In genomic region chr5:119287547-119288073, GRCh38 we compare ENCODE assay signal across 8 cellular contexts.
DNase-seq lines count a peak whose midpoint lies in the region; ATAC-seq and TF ChIP-seq lines count a peak whose summit lies in the region.

No MANE protein-coding gene starts in this region.

- H3K4me3 Mint-ChIP-seq in T-cell, result peak overlapping the region; percentile 71 to 100 (median 78)

- peak overlapping the region; percentile 94 to 96 for H3K27ac Mint-ChIP-seq in T-cell

- peaks cover 27% of the 10 kb centered on the region for H3K36me3 Mint-ChIP-seq in T-cell

- peaks cover 0 to 4% (median 0%) of the 10 kb centered on the region in 3 donors for H3K9me3 Mint-ChIP-seq in T-cell

- POLR2A ChIA-PET in T-cell (lab: Charles Lee), result interaction anchor here (0.8 to 1.2 kb wide), 4 partner anchors 13 to 217 kb away, joined by 3 to 8 read pairs (median 4); partner anchors contain the start of genes DMXL1 (in 1 of the 2) and TNFAIP8 (in 1 of the 2)

- TF ChIP-seq CTCF in fibroblast of the aortic adventitia (IDR thresholded peaks at IDR 0.05; ENCODE audit: insufficient read depth, low read length), result no peak

- DNase-seq in T-cell (peak in 32 of 34 experiments; percentile 25 to 71 (median 50)), fibroblast of the aortic adventitia (ENCODE audit: low read depth) (peak; percentile 64), NCI-H2081 (lab: John Stamatoyannopoulos, UW) (no peak), amniotic stem cell (lab: John Stamatoyannopoulos, UW) (no peak), left lobe of liver (ENCODE audit: low spot score) (no peak), NOMO-1 treated with DMSO at 0.1 percent for 48 hours (lab: John Stamatoyannopoulos, UW; ENCODE audit: unreplicated experiment) (no peak)

- H3K4me1 Mint-ChIP-seq in T-cell, result peaks cover 98 to 100% (median 99%) of the 10 kb centered on the region in 3 donors

- peak; percentile 40 for ATAC-seq in GM18508 (IDR thresholded peaks at IDR 0.05; ENCODE audit: insufficient read depth, unreplicated experiment)
- peak; percentile 45 for ATAC-seq in HG02938 (IDR thresholded peaks at IDR 0.05; ENCODE audit: unreplicated experiment)
- peak; percentile 65 to 77 (median 72) for ATAC-seq in T-cell (replicated peaks in 1 of 4)
- ATAC-seq in left lobe of liver, result no peak

- CTCF ChIA-PET in T-cell (lab: Charles Lee), result interaction anchor here (0.5 to 3.9 kb wide), 7 partner anchors 9 to 77 kb away, joined by 3 to 22 read pairs (median 3); no protein-coding TSS in a partner anchor

- no peak overlapping the region for H3K4me3 ChIP-seq in fibroblast of the aortic adventitia (ENCODE audit: low read depth, low read length)

- H3K27me3 Mint-ChIP-seq in T-cell, result no peaks in the 10 kb centered on the region

Comparison
In these comparisons a context has a peak if more than half of its experiments do, and no peak if none do; other contexts are left out.
1. DNase-seq: peak in T-cell (32 of 34) and fibroblast of the aortic adventitia (single experiment); none in NCI-H2081 (0 of 2), amniotic stem cell (single experiment), left lobe of liver (single experiment) and NOMO-1 treated with DMSO at 0.1 percent for 48 hours (single experiment).